In genomic region chr2:197498937-197499593, GRCh38 we compare ENCODE assay signal across 8 cellular contexts. TPM values are rescaled to one million over a fixed set of nuclear protein-coding genes. Genes with fewer than 3 reads are reported as not detected.
DNase-seq lines count a peak whose midpoint lies in the region; ATAC-seq, FAIRE-seq and TF ChIP-seq lines count a peak whose summit lies in the region.

No MANE protein-coding gene starts in this region.

- peaks cover 46% of the 10 kb centered on the region for H3K4me1 ChIP-seq in endothelial cell of umbilical vein (ENCODE audit: control insufficient read depth, extremely low read depth, insufficient read depth, low read length)

- H2AFZ ChIP-seq in endothelial cell of umbilical vein (ENCODE audit: low read depth, low read length): peak overlapping the region; percentile 58

- peak overlapping the region; percentile 75 for H3K27ac ChIP-seq in endothelial cell of umbilical vein (ENCODE audit: insufficient read depth, low read depth, low read length)

- no peaks in the 10 kb centered on the region for H3K27me3 Mint-ChIP-seq in mesothelial cell of epicardium (ENCODE audit: low read depth)

- H3K9ac ChIP-seq in endothelial cell of umbilical vein (replicated peaks; ENCODE audit: extremely low read depth, insufficient read depth, low read length): peak overlapping the region; percentile 66

- peak; percentile 14 for ATAC-seq in HG02798 (IDR thresholded peaks at IDR 0.05; ENCODE audit: poor library complexity, unreplicated experiment)

- peaks cover 47% of the 10 kb centered on the region for H3K4me1 Mint-ChIP-seq in mesothelial cell of epicardium

- H3K9me1 ChIP-seq in endothelial cell of umbilical vein (replicated peaks; ENCODE audit: control insufficient read depth, extremely low read depth, insufficient read depth, low read length): no peaks in the 10 kb centered on the region

- no peaks in the 10 kb centered on the region for H3K9me3 Mint-ChIP-seq in mesothelial cell of epicardium

- H3K27ac Mint-ChIP-seq in mesothelial cell of epicardium: peak overlapping the region; percentile 95

- intact Hi-C loops in endothelial cell of umbilical vein (cut with micrococcal nuclease): loop anchor here (2.0 to 5.0 kb wide), 2 partner anchors 100 to 798 kb away; no protein-coding TSS in a partner anchor

- no peak for TF ChIP-seq CTCF in endothelial cell of umbilical vein (IDR thresholded peaks at IDR 0.05; ENCODE audit: extremely low read depth in 1 of 2, insufficient read depth in 1 of 2, low read depth in 1 of 2, low read length in 2 of 2)
- no peak for TF ChIP-seq CTCF in mesothelial cell of epicardium (IDR thresholded peaks at IDR 0.05; ENCODE audit: unreplicated experiment)

- FAIRE-seq in endothelial cell of umbilical vein (lab: Jason Lieb, UNC): peak; percentile 46

- DNase-seq in NCI-H1417 (lab: John Stamatoyannopoulos, UW) (peak; percentile 29 to 83 (median 72)), NCI-H1417 treated with DMSO at 0.1 percent for 48 hours (lab: John Stamatoyannopoulos, UW) (no peak), NCI-H2227 (lab: John Stamatoyannopoulos, UW; ENCODE audit: unreplicated experiment) (peak; percentile 80), activated T-cell treated with anti-CD3 and anti-CD28 coated beads for 1 hour (ENCODE audit: low read depth) (peak; percentile 24), endothelial cell of umbilical vein (ENCODE audit: low read depth, low spot score) (peak; percentile 69), mesothelial cell of epicardium (ENCODE audit: low spot score in 2 of 2, unreplicated experiment in 2 of 2) (peak; percentile 30 to 55)
- DNase-seq in stimulated activated CD8-positive, alpha-beta memory T cell treated with anti-CD3 and anti-CD28 coated beads, Interleukin-2, amount 100 ng/mL, for 1 hour (ENCODE audit: low read depth in 2 of 2): peak; percentile 29 to 30

- H3K36me3 ChIP-seq in endothelial cell of umbilical vein (ENCODE audit: control insufficient read depth in 2 of 2, extremely low read depth in 1 of 2, insufficient read depth in 2 of 2, low read length in 2 of 2): peaks cover 0 to 21% of the 10 kb centered on the region in 2 experiments

- CTCF ChIA-PET in endothelial cell of umbilical vein (lab: Charles Lee): interaction anchor here (0.6 to 1.5 kb wide), 6 partner anchors 13 to 101 kb away, joined by 3 to 4 read pairs (median 3); partner anchors contain the start of genes COQ10B and MOB4

- H3K4me2 ChIP-seq in endothelial cell of umbilical vein (ENCODE audit: insufficient read depth, low read length): peak overlapping the region; percentile 99

- peaks cover 2% of the 10 kb centered on the region for H4K20me1 ChIP-seq in endothelial cell of umbilical vein (replicated peaks; ENCODE audit: control insufficient read depth, extremely low read depth, insufficient read depth, low read length)

- TSS peak; percentile 26 for BruUV-seq in endothelial cell of umbilical vein (replicated peaks; lab: Mats Ljungman, UMichigan)

- H3K9me3 ChIP-seq in endothelial cell of umbilical vein (replicated peaks; ENCODE audit: control insufficient read depth, insufficient read depth, low read length): no peaks in the 10 kb centered on the region

- POLR2A ChIA-PET in endothelial cell of umbilical vein (lab: Charles Lee): interaction anchor here (0.7 to 2.7 kb wide), 7 partner anchors 8 to 64 kb away, joined by 3 to 16 read pairs (median 7); partner anchors contain the start of genes COQ10B, MOB4 and SF3B1

- TF ChIP-seq POLR2A in endothelial cell of umbilical vein (IDR thresholded peaks at IDR 0.05; ENCODE audit: low read depth, low read length): no peak

- H3K36me3 Mint-ChIP-seq in mesothelial cell of epicardium: peaks cover 27% of the 10 kb centered on the region

- H3K4me3 Mint-ChIP-seq in mesothelial cell of epicardium: peak overlapping the region; percentile 95

- H3K4me3 ChIP-seq in endothelial cell of umbilical vein (replicated peaks in 1 of 3; ENCODE audit: insufficient read depth in 1 of 3, low read depth in 1 of 3, low read length in 3 of 3): peak overlapping the region; percentile 68 to 86 (median 84)

- H3K27me3 ChIP-seq in endothelial cell of umbilical vein (ENCODE audit: control insufficient read depth in 2 of 2, insufficient read depth in 2 of 2, low read length in 2 of 2): no peaks in the 10 kb centered on the region

- dilution Hi-C loops in endothelial cell of umbilical vein (cut with MboI; ENCODE audit: extremely low pct_ligation_motif_present, low sequenced_read_pairs): no loop called here

- peaks cover 82% of the 10 kb centered on the region for H3K79me2 ChIP-seq in endothelial cell of umbilical vein (ENCODE audit: control insufficient read depth, insufficient read depth, low read length)

TF ChIP-seq in endothelial cell of umbilical vein, 7 proteins besides CTCF, POLR2A, EP300 and RAD21:
- no peak for TF ChIP-seq GATA2 (IDR thresholded peaks at IDR 0.05; ENCODE audit: insufficient read depth, insufficient read length, low read depth, low read length)
- TF ChIP-seq JUN (IDR thresholded peaks at IDR 0.05; ENCODE audit: borderline replicate concordance, insufficient read depth, insufficient read length, low read depth): no peak
- no peak for TF ChIP-seq FOS (IDR thresholded peaks at IDR 0.05; ENCODE audit: borderline replicate concordance, insufficient read depth, low read length)
- TF ChIP-seq MYC (IDR thresholded peaks at IDR 0.05; ENCODE audit: low read depth, low read length): peak; percentile 3
- TF ChIP-seq, protein P1, sequence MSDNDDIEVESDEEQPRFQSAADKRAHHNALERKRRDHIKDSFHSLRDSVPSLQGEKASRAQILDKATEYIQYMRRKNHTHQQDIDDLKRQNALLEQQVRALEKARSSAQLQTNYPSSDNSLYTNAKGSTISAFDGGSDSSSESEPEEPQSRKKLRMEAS (IDR thresholded peaks at IDR 0.05; ENCODE audit: insufficient read depth, insufficient read length): peak; percentile 36
- TF ChIP-seq EZH2 (IDR thresholded peaks at IDR 0.05; ENCODE audit: borderline replicate concordance, low read depth, low read length, severe bottlenecking): no peak
- no peak for TF ChIP-seq POLR2AphosphoS5 (IDR thresholded peaks at IDR 0.05; ENCODE audit: insufficient read depth, low read depth, low read length)

RNA-seq across cellular contexts. Expression of gene HSPD1, which starts 0.6 kb away (rescaled TPM):
- total RNA-seq in endothelial cell of umbilical vein (307 and 337 TPM in 2 replicates), mesothelial cell of epicardium (326 to 341 TPM (median 337 TPM) in 3 replicates)
- 43.8 and 73.2 TPM in 2 replicates for polyA plus RNA-seq in endothelial cell of umbilical vein
- 130 and 136 TPM in 2 replicates for polyA plus RNA-seq in endothelial cell of umbilical vein (2011; cell fraction: cytosol; rRNA removed)
- polyA plus RNA-seq in endothelial cell of umbilical vein (2011; cell fraction: nucleus; rRNA removed): 128 and 178 TPM in 2 replicates
- polyA plus RNA-seq in endothelial cell of umbilical vein (2012): 375 and 526 TPM in 2 replicates
- 137 and 141 TPM in 2 replicates for polyA minus RNA-seq in endothelial cell of umbilical vein
- polyA minus RNA-seq in endothelial cell of umbilical vein (2011; cell fraction: cytosol; rRNA and poly(A)+ RNA removed): 320 TPM
- 81.6 and 90.4 TPM in 2 replicates for polyA minus RNA-seq in endothelial cell of umbilical vein (2011; cell fraction: nucleus; rRNA and poly(A)+ RNA removed)

RNA-seq across cellular contexts. Expression of gene HSPE1, which starts 1.1 kb away (rescaled TPM):
- total RNA-seq in endothelial cell of umbilical vein: 137 and 145 TPM in 2 replicates
- 32.2 and 59.8 TPM in 2 replicates for polyA plus RNA-seq in endothelial cell of umbilical vein
- 109 and 170 TPM in 2 replicates for polyA plus RNA-seq in endothelial cell of umbilical vein (2011; cell fraction: cytosol; rRNA removed)
- polyA plus RNA-seq in endothelial cell of umbilical vein (2011; cell fraction: nucleus; rRNA removed): 26.3 and 49.7 TPM in 2 replicates
- 309 and 472 TPM in 2 replicates for polyA plus RNA-seq in endothelial cell of umbilical vein (2012)
- polyA minus RNA-seq in endothelial cell of umbilical vein: 10.2 and 13.9 TPM in 2 replicates
- 36.2 TPM for polyA minus RNA-seq in endothelial cell of umbilical vein (2011; cell fraction: cytosol; rRNA and poly(A)+ RNA removed)
- polyA minus RNA-seq in endothelial cell of umbilical vein (2011; cell fraction: nucleus; rRNA and poly(A)+ RNA removed): 10.9 and 11.6 TPM in 2 replicates
- total RNA-seq in mesothelial cell of epicardium: 91.8 to 102 TPM (median 96.4 TPM) in 3 replicates

RNA-seq across cellular contexts. Expression of gene MOB4, which starts 16.8 kb away (rescaled TPM):
- total RNA-seq in endothelial cell of umbilical vein (24.0 and 27.9 TPM in 2 replicates), mesothelial cell of epicardium (22.5 to 26.0 TPM (median 26.0 TPM) in 3 replicates)
- polyA plus RNA-seq in endothelial cell of umbilical vein: 16.1 and 23.9 TPM in 2 replicates
- polyA plus RNA-seq in endothelial cell of umbilical vein (2011; cell fraction: cytosol; rRNA removed): 27.3 and 30.5 TPM in 2 replicates
- polyA plus RNA-seq in endothelial cell of umbilical vein (2011; cell fraction: nucleus; rRNA removed): 10.9 and 16.3 TPM in 2 replicates
- polyA plus RNA-seq in endothelial cell of umbilical vein (2012): 28.9 and 46.0 TPM in 2 replicates
- polyA minus RNA-seq in endothelial cell of umbilical vein: 9.1 and 10.1 TPM in 2 replicates
- polyA minus RNA-seq in endothelial cell of umbilical vein (2011; cell fraction: cytosol; rRNA and poly(A)+ RNA removed): 7.9 TPM
- 8.1 and 11.5 TPM in 2 replicates for polyA minus RNA-seq in endothelial cell of umbilical vein (2011; cell fraction: nucleus; rRNA and poly(A)+ RNA removed)

RNA-seq across cellular contexts. Expression of gene COQ10B, which starts 45.7 kb away (rescaled TPM):
- total RNA-seq in endothelial cell of umbilical vein (15.1 and 19.5 TPM in 2 replicates), mesothelial cell of epicardium (14.6 to 15.9 TPM (median 15.3 TPM) in 3 replicates)
- 1.6 and 2.4 TPM in 2 replicates for polyA plus RNA-seq in endothelial cell of umbilical vein
- polyA plus RNA-seq in endothelial cell of umbilical vein (2011; cell fraction: cytosol; rRNA removed): 3.1 and 3.7 TPM in 2 replicates
- polyA plus RNA-seq in endothelial cell of umbilical vein (2011; cell fraction: nucleus; rRNA removed): 3.0 and 3.6 TPM in 2 replicates
- polyA plus RNA-seq in endothelial cell of umbilical vein (2012): 19.9 and 20.6 TPM in 2 replicates
- polyA minus RNA-seq in endothelial cell of umbilical vein: 7.1 and 7.5 TPM in 2 replicates
- polyA minus RNA-seq in endothelial cell of umbilical vein (2011; cell fraction: cytosol; rRNA and poly(A)+ RNA removed): 2.8 TPM
- 15.1 and 17.6 TPM in 2 replicates for polyA minus RNA-seq in endothelial cell of umbilical vein (2011; cell fraction: nucleus; rRNA and poly(A)+ RNA removed)
